Comparison of ENCODE assay signal across 1 cellular context in the genomic region with DNA sequence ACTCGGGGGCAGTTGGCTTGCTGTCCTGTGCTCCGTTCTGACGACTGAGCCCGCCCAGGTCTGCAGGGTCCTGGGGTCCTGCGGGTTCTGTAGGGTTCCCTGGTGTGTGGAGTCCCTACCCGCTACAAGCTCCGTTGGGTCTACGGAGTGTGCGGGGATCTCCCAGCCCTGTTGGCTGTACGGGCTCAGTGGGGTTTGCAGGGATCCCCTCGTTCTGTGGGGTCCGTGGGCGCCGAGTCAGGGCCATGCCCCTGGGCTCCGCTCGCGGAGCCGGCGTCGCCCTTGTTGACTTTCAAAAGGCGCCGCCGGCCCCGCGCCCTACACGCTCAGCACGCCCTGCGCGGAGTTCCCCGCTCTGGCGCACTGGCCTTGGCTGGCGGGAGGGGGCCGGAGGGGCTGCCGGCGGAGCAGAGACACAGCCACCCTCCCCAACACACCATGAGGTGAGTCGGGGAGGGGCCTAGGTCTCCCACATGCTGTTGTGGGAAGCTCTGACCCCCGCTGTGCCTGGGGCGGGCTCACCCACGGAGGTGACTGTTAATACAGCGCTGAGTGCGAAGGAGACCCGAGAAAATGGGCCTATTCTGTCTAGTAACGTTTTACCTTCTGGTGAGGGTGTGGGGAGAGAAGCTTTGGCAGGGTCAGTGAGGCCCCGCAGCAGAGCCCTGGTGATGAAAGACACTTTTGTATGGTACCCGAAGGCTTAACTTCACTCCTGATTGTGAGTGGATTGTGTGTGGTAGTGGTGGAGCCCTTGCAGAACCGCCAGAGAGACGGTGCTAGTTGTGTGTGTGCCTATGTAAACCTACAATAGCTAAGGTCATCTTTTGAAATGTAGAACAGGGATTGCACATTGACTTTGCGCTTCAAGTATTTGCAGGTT.
A peak's percentile ranks its signal among the peaks of the same experiment; 100 is the strongest.
TF ChIP-seq lines count a peak whose summit lies in the region.

No MANE protein-coding gene starts in this region.

TF ChIP-seq in HepG2, 621 proteins besides CTCF, POLR2A, EP300 and RAD21 (continued from another document and continues in another):
- peak; percentile 20; the same call in 1 of the 2 replicates for TF ChIP-seq NFYC (CRISPR knock-in tag; IDR thresholded peaks at IDR 0.05)
- peak; percentile 94 for TF ChIP-seq SALL1 (CRISPR knock-in tag; IDR thresholded peaks at IDR 0.05)
- TF ChIP-seq, protein P1, sequence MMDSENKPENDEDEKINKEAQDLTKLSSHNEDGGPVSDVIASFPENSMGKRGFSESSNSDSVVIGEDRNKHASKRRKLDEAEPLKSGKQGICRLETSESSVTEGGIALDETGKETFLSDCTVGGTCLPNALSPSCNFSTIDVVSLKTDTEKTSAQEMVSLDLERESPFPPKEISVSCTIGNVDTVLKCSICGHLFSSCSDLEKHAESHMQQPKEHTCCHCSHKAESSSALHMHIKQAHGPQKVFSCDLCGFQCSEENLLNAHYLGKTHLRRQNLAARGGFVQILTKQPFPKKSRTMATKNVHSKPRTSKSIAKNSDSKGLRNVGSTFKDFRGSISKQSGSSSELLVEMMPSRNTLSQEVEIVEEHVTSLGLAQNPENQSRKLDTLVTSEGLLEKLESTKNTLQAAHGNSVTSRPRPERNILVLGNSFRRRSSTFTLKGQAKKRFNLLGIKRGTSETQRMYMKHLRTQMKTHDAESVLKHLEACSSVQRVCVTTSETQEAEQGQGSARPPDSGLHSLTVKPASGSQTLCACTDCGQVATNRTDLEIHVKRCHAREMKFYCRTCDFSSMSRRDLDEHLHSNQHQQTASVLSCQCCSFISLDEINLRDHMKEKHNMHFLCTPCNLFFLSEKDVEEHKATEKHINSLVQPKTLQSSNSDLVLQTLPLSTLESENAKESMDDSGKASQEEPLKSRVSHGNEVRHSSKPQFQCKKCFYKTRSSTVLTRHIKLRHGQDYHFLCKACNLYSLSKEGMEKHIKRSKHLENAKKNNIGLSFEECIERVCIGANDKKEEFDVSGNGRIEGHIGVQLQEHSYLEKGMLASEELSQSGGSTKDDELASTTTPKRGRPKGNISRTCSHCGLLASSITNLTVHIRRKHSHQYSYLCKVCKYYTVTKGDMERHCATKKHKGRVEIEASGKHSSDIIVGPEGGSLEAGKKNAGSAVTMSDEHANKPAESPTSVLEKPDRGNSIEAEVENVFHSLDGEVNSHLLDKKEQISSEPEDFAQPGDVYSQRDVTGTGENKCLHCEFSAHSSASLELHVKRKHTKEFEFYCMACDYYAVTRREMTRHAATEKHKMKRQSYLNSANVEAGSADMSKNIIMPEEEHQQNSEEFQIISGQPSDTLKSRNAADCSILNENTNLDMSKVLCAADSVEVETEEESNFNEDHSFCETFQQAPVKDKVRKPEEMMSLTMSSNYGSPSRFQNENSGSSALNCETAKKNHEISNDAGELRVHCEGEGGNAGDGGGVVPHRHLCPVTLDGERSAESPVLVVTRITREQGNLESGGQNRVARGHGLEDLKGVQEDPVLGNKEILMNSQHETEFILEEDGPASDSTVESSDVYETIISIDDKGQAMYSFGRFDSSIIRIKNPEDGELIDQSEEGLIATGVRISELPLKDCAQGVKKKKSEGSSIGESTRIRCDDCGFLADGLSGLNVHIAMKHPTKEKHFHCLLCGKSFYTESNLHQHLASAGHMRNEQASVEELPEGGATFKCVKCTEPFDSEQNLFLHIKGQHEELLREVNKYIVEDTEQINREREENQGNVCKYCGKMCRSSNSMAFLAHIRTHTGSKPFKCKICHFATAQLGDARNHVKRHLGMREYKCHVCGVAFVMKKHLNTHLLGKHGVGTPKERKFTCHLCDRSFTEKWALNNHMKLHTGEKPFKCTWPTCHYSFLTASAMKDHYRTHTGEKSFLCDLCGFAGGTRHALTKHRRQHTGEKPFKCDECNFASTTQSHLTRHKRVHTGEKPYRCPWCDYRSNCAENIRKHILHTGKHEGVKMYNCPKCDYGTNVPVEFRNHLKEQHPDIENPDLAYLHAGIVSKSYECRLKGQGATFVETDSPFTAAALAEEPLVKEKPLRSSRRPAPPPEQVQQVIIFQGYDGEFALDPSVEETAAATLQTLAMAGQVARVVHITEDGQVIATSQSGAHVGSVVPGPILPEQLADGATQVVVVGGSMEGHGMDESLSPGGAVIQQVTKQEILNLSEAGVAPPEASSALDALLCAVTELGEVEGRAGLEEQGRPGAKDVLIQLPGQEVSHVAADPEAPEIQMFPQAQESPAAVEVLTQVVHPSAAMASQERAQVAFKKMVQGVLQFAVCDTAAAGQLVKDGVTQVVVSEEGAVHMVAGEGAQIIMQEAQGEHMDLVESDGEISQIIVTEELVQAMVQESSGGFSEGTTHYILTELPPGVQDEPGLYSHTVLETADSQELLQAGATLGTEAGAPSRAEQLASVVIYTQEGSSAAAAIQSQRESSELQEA (CRISPR knock-in tag; IDR thresholded peaks at IDR 0.05; ENCODE audit: not compliant biosample characterization): no peak
- TF ChIP-seq ZBTB7A (CRISPR knock-in tag; IDR thresholded peaks at IDR 0.05): peak; percentile 94
- TF ChIP-seq ZGPAT (CRISPR knock-in tag; IDR thresholded peaks at IDR 0.05): peak; percentile 97
- no peak for TF ChIP-seq MTF1 (CRISPR knock-in tag; IDR thresholded peaks at IDR 0.05)
- TF ChIP-seq CHD4 (IDR thresholded peaks at IDR 0.05; ENCODE audit: borderline replicate concordance, low read length): no peak
- TF ChIP-seq ZNF24 (IDR thresholded peaks at IDR 0.05): no peak
- TF ChIP-seq ZNF10 (CRISPR knock-in tag; IDR thresholded peaks at IDR 0.05; ENCODE audit: borderline replicate concordance, low read depth): no peak
- peak; percentile 73; the same call in 1 of the 2 replicates for TF ChIP-seq KDM3A (CRISPR knock-in tag; IDR thresholded peaks at IDR 0.05; ENCODE audit: low read depth)
- TF ChIP-seq KLF13 (CRISPR knock-in tag; IDR thresholded peaks at IDR 0.05): no peak
- TF ChIP-seq ZNF816 (CRISPR knock-in tag; IDR thresholded peaks at IDR 0.05; ENCODE audit: borderline replicate concordance): peak; percentile 68; the same call in 1 of the 2 replicates
- TF ChIP-seq ZMAT3 (CRISPR knock-in tag; conservative IDR thresholded peaks at IDR 0.05): 0 out of 2 replicates have a peak, but pooled peaks have one; percentile 69
- no peak for TF ChIP-seq ZNF678 (CRISPR knock-in tag; IDR thresholded peaks at IDR 0.05)
- TF ChIP-seq NFKB2 (CRISPR knock-in tag; IDR thresholded peaks at IDR 0.05; ENCODE audit: borderline replicate concordance): peak; percentile 81; the same call in 1 of the 2 replicates
- no peak for TF ChIP-seq BRCA1 (CRISPR knock-in tag; IDR thresholded peaks at IDR 0.05)
- TF ChIP-seq GTF2F1 (IDR thresholded peaks at IDR 0.05; ENCODE audit: low read length): no peak
- no peak for TF ChIP-seq CC2D1A (CRISPR knock-in tag; IDR thresholded peaks at IDR 0.05)
- TF ChIP-seq ZNF142 (CRISPR knock-in tag; IDR thresholded peaks at IDR 0.05): peak; percentile 52; the same call in 1 of the 2 replicates
- TF ChIP-seq, protein P2, sequence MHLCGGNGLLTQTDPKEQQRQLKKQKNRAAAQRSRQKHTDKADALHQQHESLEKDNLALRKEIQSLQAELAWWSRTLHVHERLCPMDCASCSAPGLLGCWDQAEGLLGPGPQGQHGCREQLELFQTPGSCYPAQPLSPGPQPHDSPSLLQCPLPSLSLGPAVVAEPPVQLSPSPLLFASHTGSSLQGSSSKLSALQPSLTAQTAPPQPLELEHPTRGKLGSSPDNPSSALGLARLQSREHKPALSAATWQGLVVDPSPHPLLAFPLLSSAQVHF (CRISPR knock-in tag; IDR thresholded peaks at IDR 0.05): no peak; the same call in 1 of the 2 replicates
- TF ChIP-seq HNRNPUL1 (IDR thresholded peaks at IDR 0.05; ENCODE audit: low read depth, low read length): no peak
- TF ChIP-seq GABPB1 (CRISPR knock-in tag; IDR thresholded peaks at IDR 0.05): peak; percentile 82; the same call in 1 of the 2 replicates
- no peak for TF ChIP-seq ZNF432 (CRISPR knock-in tag; IDR thresholded peaks at IDR 0.05; ENCODE audit: borderline replicate concordance)
- TF ChIP-seq ZMYM4 (CRISPR knock-in tag; IDR thresholded peaks at IDR 0.05): peak; percentile 87
- no peak for TF ChIP-seq NR2F2 (IDR thresholded peaks at IDR 0.05; ENCODE audit: borderline replicate concordance, low read depth)
- TF ChIP-seq, protein P3, sequence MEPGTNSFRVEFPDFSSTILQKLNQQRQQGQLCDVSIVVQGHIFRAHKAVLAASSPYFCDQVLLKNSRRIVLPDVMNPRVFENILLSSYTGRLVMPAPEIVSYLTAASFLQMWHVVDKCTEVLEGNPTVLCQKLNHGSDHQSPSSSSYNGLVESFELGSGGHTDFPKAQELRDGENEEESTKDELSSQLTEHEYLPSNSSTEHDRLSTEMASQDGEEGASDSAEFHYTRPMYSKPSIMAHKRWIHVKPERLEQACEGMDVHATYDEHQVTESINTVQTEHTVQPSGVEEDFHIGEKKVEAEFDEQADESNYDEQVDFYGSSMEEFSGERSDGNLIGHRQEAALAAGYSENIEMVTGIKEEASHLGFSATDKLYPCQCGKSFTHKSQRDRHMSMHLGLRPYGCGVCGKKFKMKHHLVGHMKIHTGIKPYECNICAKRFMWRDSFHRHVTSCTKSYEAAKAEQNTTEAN (CRISPR knock-in tag; conservative IDR thresholded peaks at IDR 0.05): peak; percentile 12; the same call in 1 of the 2 replicates
- peak; percentile 10; the same call in 1 of the 2 replicates for TF ChIP-seq TBX3 (IDR thresholded peaks at IDR 0.05; ENCODE audit: borderline replicate concordance)
- TF ChIP-seq ZNF496 (CRISPR knock-in tag; IDR thresholded peaks at IDR 0.05; ENCODE audit: insufficient replicate concordance): no peak
- TF ChIP-seq GTF3A (CRISPR knock-in tag; conservative IDR thresholded peaks at IDR 0.05): no peak
- 0 out of 2 replicates have a peak, but pooled peaks have one; percentile 23 for TF ChIP-seq DNMT3B (CRISPR knock-in tag; conservative IDR thresholded peaks at IDR 0.05)
- TF ChIP-seq, protein P4, sequence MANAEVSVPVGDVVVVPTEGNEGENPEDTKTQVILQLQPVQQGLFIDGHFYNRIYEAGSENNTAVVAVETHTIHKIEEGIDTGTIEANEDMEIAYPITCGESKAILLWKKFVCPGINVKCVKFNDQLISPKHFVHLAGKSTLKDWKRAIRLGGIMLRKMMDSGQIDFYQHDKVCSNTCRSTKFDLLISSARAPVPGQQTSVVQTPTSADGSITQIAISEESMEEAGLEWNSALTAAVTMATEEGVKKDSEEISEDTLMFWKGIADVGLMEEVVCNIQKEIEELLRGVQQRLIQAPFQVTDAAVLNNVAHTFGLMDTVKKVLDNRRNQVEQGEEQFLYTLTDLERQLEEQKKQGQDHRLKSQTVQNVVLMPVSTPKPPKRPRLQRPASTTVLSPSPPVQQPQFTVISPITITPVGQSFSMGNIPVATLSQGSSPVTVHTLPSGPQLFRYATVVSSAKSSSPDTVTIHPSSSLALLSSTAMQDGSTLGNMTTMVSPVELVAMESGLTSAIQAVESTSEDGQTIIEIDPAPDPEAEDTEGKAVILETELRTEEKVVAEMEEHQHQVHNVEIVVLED (CRISPR knock-in tag; IDR thresholded peaks at IDR 0.05; ENCODE audit: borderline replicate concordance): peak; percentile 83
- no peak for TF ChIP-seq MZF1 (CRISPR knock-in tag; IDR thresholded peaks at IDR 0.05; ENCODE audit: borderline replicate concordance)
- 0 out of 2 replicates have a peak, but pooled peaks have one; percentile 48 for TF ChIP-seq MYNN (CRISPR knock-in tag; IDR thresholded peaks at IDR 0.05; ENCODE audit: low read depth)
- no peak for TF ChIP-seq RBAK (CRISPR knock-in tag; IDR thresholded peaks at IDR 0.05)
- TF ChIP-seq ZNF644 (CRISPR knock-in tag; IDR thresholded peaks at IDR 0.05; ENCODE audit: low read depth): no peak
- no peak for TF ChIP-seq RAD51 (IDR thresholded peaks at IDR 0.05; ENCODE audit: borderline replicate concordance)
- no peak for TF ChIP-seq HNF4G (IDR thresholded peaks at IDR 0.05; ENCODE audit: borderline replicate concordance, low read depth, low read length)
- TF ChIP-seq HNF4G (CRISPR knock-in tag; IDR thresholded peaks at IDR 0.05; ENCODE audit: borderline replicate concordance, low read depth): peak; percentile 20; the same call in 1 of the 2 replicates
- no peak for TF ChIP-seq MEIS1 (CRISPR knock-in tag; IDR thresholded peaks at IDR 0.05; ENCODE audit: borderline replicate concordance)
- TF ChIP-seq SUZ12 (IDR thresholded peaks at IDR 0.05; ENCODE audit: low read depth, low read length): no peak
